Comparison of ENCODE assay signal across 24 cellular contexts in genomic region chr11:15864021-15864805, GRCh38.
A peak's percentile ranks its signal among the peaks of the same experiment; 100 is the strongest.
DNase-seq lines count a peak whose midpoint lies in the region; ATAC-seq and TF ChIP-seq lines count a peak whose summit lies in the region.
"Had no signal": no experiment of that assay in that cellular context is flagged by ENCODE, and none has a peak within 500 bp of the region (broad histone marks: within the 10 kb centered on the region; RNA-seq: fewer than 3 reads in every experiment).

No MANE protein-coding gene starts in this region.

- CTCF ChIA-PET in WTC11 (lab: Charles Lee): interaction anchor here (0.7 to 1.0 kb wide), 2 partner anchors 12 to 77 kb away, joined by 3 read pairs; no protein-coding TSS in a partner anchor

- peaks cover 24% of the 10 kb centered on the region for H3K4me1 Mint-ChIP-seq in GM23338
- peaks cover 29% of the 10 kb centered on the region for H3K4me1 Mint-ChIP-seq in WTC11
- H3K4me1 Mint-ChIP-seq: CD4-positive, alpha-beta memory T cell had no signal

- ATAC-seq in GM23338 (peak; percentile 96), WTC11 (peak; percentile 91)
- ATAC-seq: HCT116, HepG2, PC-3 had no signal

- 0 out of 2 replicates have a peak overlapping the region, but pooled peaks have one; percentile 7 for H2AFZ ChIP-seq in GM23338

- no peak overlapping the region for H3K27ac Mint-ChIP-seq in GM23338
- 0 out of 2 replicates have a peak overlapping the region, but pooled peaks have one; percentile 48 for H3K27ac Mint-ChIP-seq in WTC11
- H3K27ac Mint-ChIP-seq: CD4-positive, alpha-beta memory T cell had no signal

- H3K27me3 ChIP-seq in GM23338 (ENCODE audit: insufficient read depth): no peaks in the 10 kb centered on the region
- H3K27me3 ChIP-seq: SJSA1 had no signal

- DNase-seq in GM23338 (ENCODE audit: low spot score) (peak; percentile 48), WTC11 (ENCODE audit: low spot score) (no peak), epithelial cell of prostate (ENCODE audit: low read depth, low spot score) (no peak), posterior vena cava (ENCODE audit: low spot score) (no peak), AG08396 (ENCODE audit: low spot score) (no peak), GM10266 (ENCODE audit: extremely low spot score) (no peak)
- DNase-seq: AML-193; C1 segment of cervical spinal cord; CD4-positive, alpha-beta memory T cell; COR-L47; Karpas-422; NCI-H1092 treated with DMSO at 0.1 percent for 48 hours; NCI-H1436; NCI-H187 treated with DMSO at 0.1 percent for 48 hours; NCI-H2171 treated with DMSO at 0.1 percent for 48 hours; NCI-H524 treated with DMSO at 0.1 percent for 48 hours; NCI-H774; NK-92 treated with Interleukin-12 subunit alpha and Interleukin-12 subunit beta, amount 100 ng/mL, for 24 hours; PC-3; Right ventricle myocardium superior had no signal

- intact Hi-C loops in posterior vena cava (cut with DNase I): no loop called here

- no peaks in the 10 kb centered on the region for H3K79me2 ChIP-seq in GM23338 (replicated peaks; ENCODE audit: insufficient read depth)

- no peaks in the 10 kb centered on the region for H4K20me1 ChIP-seq in GM23338 (replicated peaks; ENCODE audit: insufficient read depth)

- H3K27ac ChIP-seq in GM23338 (ENCODE audit: low read depth) (no peak overlapping the region), epithelial cell of prostate (peak overlapping the region; percentile 68), mesodermal cell (ENCODE audit: low read depth, low read length, severe bottlenecking) (peak overlapping the region; percentile 36)
- H3K27ac ChIP-seq: SJSA1 had no signal

- H3K4me2 ChIP-seq in GM23338: no peak overlapping the region

- no peaks in the 10 kb centered on the region; the same call in 2 of the 3 replicates for H3K36me3 Mint-ChIP-seq in GM23338 (ENCODE audit: low read depth)
- H3K36me3 Mint-ChIP-seq in WTC11: no peaks in the 10 kb centered on the region; the same call in 1 of the 2 replicates
- H3K36me3 Mint-ChIP-seq: CD4-positive, alpha-beta memory T cell had no signal

- no peak overlapping the region for H3K4me3 Mint-ChIP-seq in GM23338
- peak overlapping the region; percentile 22; the same call in 1 of the 2 replicates for H3K4me3 Mint-ChIP-seq in WTC11
- H3K4me3 Mint-ChIP-seq: CD4-positive, alpha-beta memory T cell had no signal

- POLR2A ChIA-PET in WTC11 (lab: Charles Lee): interaction anchor here (0.7 kb wide), 1 partner anchor 11 kb away, joined by 3 read pairs; no protein-coding TSS in a partner anchor

- TF ChIP-seq CTCF in GM23338 (conservative IDR thresholded peaks at IDR 0.05; ENCODE audit: low read depth in 2 of 2) (no peak), WTC11 (IDR thresholded peaks at IDR 0.05) (no peak), GM10266 (IDR thresholded peaks at IDR 0.05; ENCODE audit: control insufficient read depth, insufficient read depth, low read depth, missing control alignments) (no peak)

- no peaks in the 10 kb centered on the region for H3K36me3 ChIP-seq in GM23338 (ENCODE audit: insufficient read depth)
- no peaks in the 10 kb centered on the region for H3K36me3 ChIP-seq in mesodermal cell (ENCODE audit: control insufficient read depth, insufficient read depth, low read length)
- H3K36me3 ChIP-seq: SJSA1 had no signal

- H3K4me3 ChIP-seq in GM23338: no peak overlapping the region
- H3K4me3 ChIP-seq in mesodermal cell (ENCODE audit: extremely low read depth, insufficient read depth, low read length, poor library complexity, severe bottlenecking): no peak overlapping the region
- H3K4me3 ChIP-seq: SJSA1 had no signal

- H3K27me3 Mint-ChIP-seq in GM23338 (ENCODE audit: insufficient read depth, low read depth, poor library complexity) (peaks cover 5% of the 10 kb centered on the region), WTC11 (ENCODE audit: low read depth) (peaks cover 7% of the 10 kb centered on the region)

- peaks cover 12% of the 10 kb centered on the region; the same call in 1 of the 2 replicates for H3K9me2 ChIP-seq in GM23338 (ENCODE audit: insufficient read depth)

- peaks cover 3% of the 10 kb centered on the region; the same call in 2 of the 3 replicates for H3K9me3 Mint-ChIP-seq in GM23338
- peaks cover 23% of the 10 kb centered on the region for H3K9me3 Mint-ChIP-seq in WTC11

- H3K4me1 ChIP-seq in GM23338 (ENCODE audit: insufficient read depth) (peaks cover 9% of the 10 kb centered on the region; the same call in 1 of the 2 replicates), mesodermal cell (ENCODE audit: control insufficient read depth, insufficient read depth, low read length, poor library complexity, severe bottlenecking) (no peaks in the 10 kb centered on the region)

- no peaks in the 10 kb centered on the region for H3F3A ChIP-seq in GM23338 (replicated peaks; ENCODE audit: low read depth)

- no peaks in the 10 kb centered on the region for H3K9me3 ChIP-seq in mesodermal cell (ENCODE audit: control insufficient read depth, low read length)
- H3K9me3 ChIP-seq: SJSA1 had no signal

- 90% methylated on average over 2 of the region's 5 CpGs; no CpG with 5 or more reads in 1 of the 2 experiments for WGBS in mesodermal cell (ENCODE audit: insufficient coverage in 2 of 2), 2 experiments

TF ChIP-seq in GM23338, 12 proteins besides CTCF, POLR2A, EP300 and RAD21:
- no peak for TF ChIP-seq EZH2 (IDR thresholded peaks at IDR 0.05; ENCODE audit: low read depth, unreplicated experiment)
- no peak for TF ChIP-seq POLR2AphosphoS5 (IDR thresholded peaks at IDR 0.05; ENCODE audit: low read depth)
- no peak for TF ChIP-seq EZH2phosphoT487 (IDR thresholded peaks at IDR 0.05; ENCODE audit: unreplicated experiment)
- no peak for TF ChIP-seq ZNF114 (CRISPR knock-in tag; IDR thresholded peaks at IDR 0.05)

TF ChIP-seq in WTC11, 78 proteins besides CTCF, POLR2A, EP300 and RAD21:
- TF ChIP-seq GABPB1 (CRISPR knock-in tag; IDR thresholded peaks at IDR 0.05): no peak
